8 cellular contexts compared by ENCODE assay signal in the genomic region with DNA sequence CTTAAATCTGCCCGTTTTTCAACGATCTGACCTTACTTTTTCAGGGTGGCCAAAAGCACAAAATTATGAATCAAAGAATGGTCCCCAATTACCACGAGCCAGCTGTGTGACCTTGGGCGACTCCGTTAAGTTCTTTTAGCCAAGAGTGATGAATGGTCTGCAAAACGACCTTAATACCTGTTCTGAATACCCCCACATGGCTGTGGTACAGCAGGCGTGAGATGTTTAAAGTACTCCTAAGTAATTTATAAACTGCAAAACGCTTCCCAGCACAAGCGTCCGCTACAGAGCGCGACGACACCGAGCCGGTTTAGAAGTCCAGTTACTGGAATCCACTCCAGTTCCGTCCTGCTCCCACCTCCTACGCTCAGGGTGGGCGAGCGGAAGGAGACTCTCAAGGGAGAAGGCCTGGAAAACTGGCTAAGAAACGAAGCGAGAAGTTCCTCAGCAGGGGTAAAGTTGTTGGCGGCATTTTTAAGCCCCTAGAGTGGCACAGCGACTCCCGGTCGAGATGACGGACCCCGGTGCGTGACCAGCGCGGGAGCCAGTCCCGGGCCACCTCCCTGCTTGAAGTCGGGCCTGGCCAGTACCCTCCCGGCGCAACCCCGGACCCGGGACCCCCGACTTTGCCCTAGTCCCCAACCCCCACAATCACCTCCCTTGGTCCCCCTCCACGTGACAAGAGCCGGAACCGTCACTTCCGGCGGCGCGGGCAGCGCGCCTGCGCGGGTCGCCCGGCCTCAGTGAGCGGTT. TPM values are rescaled to one million over a fixed set of nuclear protein-coding genes. Genes with fewer than 3 reads are reported as not detected.
DNase-seq lines count a peak whose midpoint lies in the region; ATAC-seq and TF ChIP-seq lines count a peak whose summit lies in the region.

No MANE protein-coding gene starts in this region.

- no peaks in the 10 kb centered on the region for H3K9me2 ChIP-seq in neural cell (ENCODE audit: insufficient read depth, low read length)

- H3K9ac ChIP-seq in neural cell (ENCODE audit: low read length), result peak overlapping the region; percentile 68

- H3K27me3 Mint-ChIP-seq in stimulated activated naive CD8-positive, alpha-beta T cell treated with anti-CD3 and anti-CD28 coated beads, Interleukin-15, amount 100 ng/mL, for 72 hours, result no peaks in the 10 kb centered on the region

- H3K9me3 Mint-ChIP-seq in stimulated activated naive CD8-positive, alpha-beta T cell treated with anti-CD3 and anti-CD28 coated beads, Interleukin-15, amount 100 ng/mL, for 72 hours, result no peaks in the 10 kb centered on the region

- peak; percentile 55 for ATAC-seq in GM21526 (IDR thresholded peaks at IDR 0.05; ENCODE audit: low FRiP score, unreplicated experiment)
- peak; percentile 79 for ATAC-seq in stimulated activated naive CD8-positive, alpha-beta T cell treated with anti-CD3 and anti-CD28 coated beads, Interleukin-15, amount 100 ng/mL, for 72 hours

- H3K4me2 ChIP-seq in neural cell (ENCODE audit: low read length), result peak overlapping the region; percentile 94

- POLR2A ChIA-PET in RWPE1 (lab: Yijun Ruan, JAX; ENCODE audit: low non-redundant PET), result no interaction called here

- DNase-seq in DMS53 treated with DMSO at 0.1 percent for 48 hours (lab: John Stamatoyannopoulos, UW; ENCODE audit: unreplicated experiment) (peak; percentile 17), HuH-7 (ENCODE audit: low spot score) (peak; percentile 79), RWPE1 (ENCODE audit: low spot score) (peak; percentile 80), activated gamma-delta T cell (lab: John Stamatoyannopoulos, UW) (peak; percentile 77), fibroblast of villous mesenchyme (ENCODE audit: low read depth) (peak; percentile 80)
- peak; percentile 86 for DNase-seq in stimulated activated naive CD8-positive, alpha-beta T cell treated with anti-CD3 and anti-CD28 coated beads, Interleukin-15, amount 100 ng/mL, for 72 hours

- H3K4me3 Mint-ChIP-seq in stimulated activated naive CD8-positive, alpha-beta T cell treated with anti-CD3 and anti-CD28 coated beads, Interleukin-15, amount 100 ng/mL, for 72 hours, result peak overlapping the region; percentile 89 to 90

- H3K4me1 Mint-ChIP-seq in stimulated activated naive CD8-positive, alpha-beta T cell treated with anti-CD3 and anti-CD28 coated beads, Interleukin-15, amount 100 ng/mL, for 72 hours, result peaks cover 35% of the 10 kb centered on the region

- H3K36me3 ChIP-seq in neural cell (ENCODE audit: insufficient read depth, low read length), result no peaks in the 10 kb centered on the region

- peak overlapping the region; percentile 87 for H2AFZ ChIP-seq in neural cell (ENCODE audit: low read depth, low read length)

- no peaks in the 10 kb centered on the region for H4K20me1 ChIP-seq in neural cell (ENCODE audit: insufficient read depth)

- peaks cover 35% of the 10 kb centered on the region for H3K79me2 ChIP-seq in neural cell (replicated peaks; ENCODE audit: insufficient read depth, low read length)

- no peaks in the 10 kb centered on the region for H3K27me3 ChIP-seq in neural cell (ENCODE audit: insufficient read depth, low read depth, low read length)

- TF ChIP-seq EP300 in neural cell (conservative IDR thresholded peaks at IDR 0.05; ENCODE audit: poor library complexity, severe bottlenecking), result peak; percentile 56

- CTCF ChIA-PET in RWPE1 (lab: Yijun Ruan, JAX), result interaction anchor here (0.6 to 0.7 kb wide), 2 partner anchors 31 to 1591 kb away, joined by 3 to 6 read pairs; no protein-coding TSS in a partner anchor

- no peaks in the 10 kb centered on the region for H3F3A ChIP-seq in neural cell (ENCODE audit: insufficient read depth, low read length, poor library complexity, severe bottlenecking)

- TF ChIP-seq CTCF in RWPE1 (conservative IDR thresholded peaks at IDR 0.05; ENCODE audit: low read depth), result no peak
- no peak for TF ChIP-seq CTCF in fibroblast of villous mesenchyme (IDR thresholded peaks at IDR 0.05; ENCODE audit: insufficient read depth, low read depth, low read length)
- no peak for TF ChIP-seq CTCF in neural cell (IDR thresholded peaks at IDR 0.05; ENCODE audit: poor library complexity, severe bottlenecking)

- TF ChIP-seq RAD21 in neural cell (conservative IDR thresholded peaks at IDR 0.05), result peak; percentile 46

- H3K27ac ChIP-seq in RWPE1 (peak overlapping the region; percentile 91), neural cell (ENCODE audit: low read length) (peak overlapping the region; percentile 61)

- peak overlapping the region; percentile 74 for H3K4me3 ChIP-seq in fibroblast of villous mesenchyme (ENCODE audit: low read depth, low read length)
- H3K4me3 ChIP-seq in neural cell (ENCODE audit: low read length), result peak overlapping the region; percentile 98

- H3K27ac Mint-ChIP-seq in stimulated activated naive CD8-positive, alpha-beta T cell treated with anti-CD3 and anti-CD28 coated beads, Interleukin-15, amount 100 ng/mL, for 72 hours, result peak overlapping the region; percentile 96 to 97

- H3K9me3 ChIP-seq in neural cell (ENCODE audit: low read length), result no peaks in the 10 kb centered on the region

TF ChIP-seq in neural cell, 6 proteins besides CTCF, POLR2A, EP300 and RAD21:
- TF ChIP-seq TAF1 (IDR thresholded peaks at IDR 0.05; ENCODE audit: low read depth) (no peak), MXI1 (conservative IDR thresholded peaks at IDR 0.05; ENCODE audit: poor library complexity, severe bottlenecking) (peak; percentile 85), SMC3 (conservative IDR thresholded peaks at IDR 0.05; ENCODE audit: poor library complexity) (peak; percentile 44), EZH2 (IDR thresholded peaks at IDR 0.05; ENCODE audit: borderline replicate concordance, insufficient read depth, low read length, poor library complexity, severe bottlenecking) (no peak), POLR2AphosphoS5 (IDR thresholded peaks at IDR 0.05) (no peak)
- TF ChIP-seq, protein P1, sequence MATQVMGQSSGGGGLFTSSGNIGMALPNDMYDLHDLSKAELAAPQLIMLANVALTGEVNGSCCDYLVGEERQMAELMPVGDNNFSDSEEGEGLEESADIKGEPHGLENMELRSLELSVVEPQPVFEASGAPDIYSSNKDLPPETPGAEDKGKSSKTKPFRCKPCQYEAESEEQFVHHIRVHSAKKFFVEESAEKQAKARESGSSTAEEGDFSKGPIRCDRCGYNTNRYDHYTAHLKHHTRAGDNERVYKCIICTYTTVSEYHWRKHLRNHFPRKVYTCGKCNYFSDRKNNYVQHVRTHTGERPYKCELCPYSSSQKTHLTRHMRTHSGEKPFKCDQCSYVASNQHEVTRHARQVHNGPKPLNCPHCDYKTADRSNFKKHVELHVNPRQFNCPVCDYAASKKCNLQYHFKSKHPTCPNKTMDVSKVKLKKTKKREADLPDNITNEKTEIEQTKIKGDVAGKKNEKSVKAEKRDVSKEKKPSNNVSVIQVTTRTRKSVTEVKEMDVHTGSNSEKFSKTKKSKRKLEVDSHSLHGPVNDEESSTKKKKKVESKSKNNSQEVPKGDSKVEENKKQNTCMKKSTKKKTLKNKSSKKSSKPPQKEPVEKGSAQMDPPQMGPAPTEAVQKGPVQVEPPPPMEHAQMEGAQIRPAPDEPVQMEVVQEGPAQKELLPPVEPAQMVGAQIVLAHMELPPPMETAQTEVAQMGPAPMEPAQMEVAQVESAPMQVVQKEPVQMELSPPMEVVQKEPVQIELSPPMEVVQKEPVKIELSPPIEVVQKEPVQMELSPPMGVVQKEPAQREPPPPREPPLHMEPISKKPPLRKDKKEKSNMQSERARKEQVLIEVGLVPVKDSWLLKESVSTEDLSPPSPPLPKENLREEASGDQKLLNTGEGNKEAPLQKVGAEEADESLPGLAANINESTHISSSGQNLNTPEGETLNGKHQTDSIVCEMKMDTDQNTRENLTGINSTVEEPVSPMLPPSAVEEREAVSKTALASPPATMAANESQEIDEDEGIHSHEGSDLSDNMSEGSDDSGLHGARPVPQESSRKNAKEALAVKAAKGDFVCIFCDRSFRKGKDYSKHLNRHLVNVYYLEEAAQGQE (IDR thresholded peaks at IDR 0.05; ENCODE audit: borderline replicate concordance), result peak; percentile 54

RNA-seq across cellular contexts. Expression of a gene that starts 0.7 kb away (rescaled TPM):
- total RNA-seq in fibroblast of villous mesenchyme, result 92.1 and 173 TPM in 2 replicates
- polyA plus RNA-seq in neural cell, result 14.3 and 14.7 TPM in 2 replicates
- polyA minus RNA-seq in neural cell, result 61.4 and 71.8 TPM in 2 replicates

Comparison
In these comparisons a context has a peak if more than half of its experiments do, and no peak if none do; other contexts are left out.
1. Peak in every context shown above with its lines: DNase-seq, ATAC-seq, H3K4me3 ChIP-seq and H3K27ac ChIP-seq.
2. DNase-seq: peak in every context shown above with its lines; median percentile 86 in stimulated activated naive CD8-positive, alpha-beta T cell treated with anti-CD3 and anti-CD28 coated beads, Interleukin-15, amount 100 ng/mL, for 72 hours; 80 in RWPE1; 80 in fibroblast of villous mesenchyme; 79 in HuH-7; 77 in activated gamma-delta T cell; 17 in DMS53 treated with DMSO at 0.1 percent for 48 hours.